8 cellular contexts compared by ENCODE assay signal in genomic region chr17:2511462-2512369, GRCh38. TPM values are rescaled to one million over a fixed set of nuclear protein-coding genes. Genes with fewer than 3 reads are reported as not detected.
DNase-seq lines count a peak whose midpoint lies in the region; ATAC-seq and TF ChIP-seq lines count a peak whose summit lies in the region.

Gene METTL16, minus strand, starts transcription at chr17:2511888. Its CDS starts 9,557 bp downstream, at chr17:2502331.

- in situ Hi-C loops in Caki2 (cut with HindIII; ENCODE audit: low pct_unique_long_range_greater_than_20kb, low sequenced_read_pairs): no loop called here

- H4K91ac ChIP-seq in mesenchymal stem cell (ENCODE audit: low read length): peak within 1 kb of the TSS; percentile 63

- peak within 1 kb of the TSS; percentile 57 for H2BK120ac ChIP-seq in mesenchymal stem cell (ENCODE audit: low read depth, low read length)

- H3K27me3 Mint-ChIP-seq in endodermal cell (ENCODE audit: insufficient read depth): no peaks in the 10 kb centered on the region

- H3K9me3 Mint-ChIP-seq in endodermal cell: peaks cover 14% of the 10 kb centered on the region

- H3K4ac ChIP-seq in mesenchymal stem cell (ENCODE audit: low read depth in 1 of 2, low read length in 2 of 2): peak within 1 kb of the TSS in 1 of 2 experiments; percentile 47

- H3K27ac ChIP-seq in endodermal cell (ENCODE audit: low read depth, low read length) (peak within 1 kb of the TSS; percentile 96), mesenchymal stem cell (ENCODE audit: low read length, poor library complexity, severe bottlenecking) (peak within 1 kb of the TSS; percentile 97)

- peak within 1 kb of the TSS; percentile 89 to 94 for H3K18ac ChIP-seq in mesenchymal stem cell (ENCODE audit: low read depth in 1 of 2, low read length in 2 of 2)

- ATAC-seq in GM21390 (IDR thresholded peaks at IDR 0.05; ENCODE audit: unreplicated experiment): peak; percentile 98

- H2AK5ac ChIP-seq in mesenchymal stem cell (ENCODE audit: low read length, severe bottlenecking): peak within 1 kb of the TSS; percentile 42

- H2BK5ac ChIP-seq in mesenchymal stem cell (ENCODE audit: low read depth, low read length, poor library complexity, severe bottlenecking): no peak within 1 kb of the TSS

- no peak for TF ChIP-seq CTCF in endodermal cell (conservative IDR thresholded peaks at IDR 0.05)

- peak within 1 kb of the TSS; percentile 77 for H2BK15ac ChIP-seq in mesenchymal stem cell (ENCODE audit: low read depth, poor library complexity, severe bottlenecking)

- peak within 1 kb of the TSS; percentile 88 for H3K4me2 ChIP-seq in mesenchymal stem cell (ENCODE audit: low read length, poor library complexity, severe bottlenecking)

- H3K36me3 Mint-ChIP-seq in endodermal cell (ENCODE audit: low read depth): peaks cover 18% of the 10 kb centered on the region

- no peak within 1 kb of the TSS for H3K23ac ChIP-seq in mesenchymal stem cell (ENCODE audit: low read length in 2 of 2)

- peaks cover 15% of the 10 kb centered on the region for H3K4me1 Mint-ChIP-seq in endodermal cell

- H3K9ac ChIP-seq in endodermal cell (ENCODE audit: extremely low read depth, low read length, poor library complexity, severe bottlenecking): peak within 1 kb of the TSS; percentile 98
- peak within 1 kb of the TSS; percentile 98 for H3K9ac ChIP-seq in mesenchymal stem cell (ENCODE audit: low read length)

- H3K4me3 ChIP-seq in endodermal cell (ENCODE audit: low read length) (peak within 1 kb of the TSS; percentile 98), mesenchymal stem cell (ENCODE audit: insufficient read depth in 1 of 2, low read depth in 1 of 2, low read length in 2 of 2) (peak within 1 kb of the TSS; percentile 72 to 87)

- H3K79me1 ChIP-seq in mesenchymal stem cell (replicated peaks; ENCODE audit: low read length, poor library complexity, severe bottlenecking): peaks cover 8% of the 10 kb centered on the region

- H4K8ac ChIP-seq in mesenchymal stem cell (ENCODE audit: low read length): peak within 1 kb of the TSS; percentile 95

- no peaks in the 10 kb centered on the region for H3K27me3 ChIP-seq in endodermal cell (ENCODE audit: control insufficient read depth, insufficient read depth, low read length, poor library complexity, severe bottlenecking)
- H3K27me3 ChIP-seq in mesenchymal stem cell (ENCODE audit: control insufficient read depth in 1 of 2, insufficient read depth in 1 of 2, low read length in 2 of 2): no peaks in the 10 kb centered on the region

- peak within 1 kb of the TSS in 1 of 2 experiments; percentile 6 for H3K14ac ChIP-seq in mesenchymal stem cell (ENCODE audit: low read length in 2 of 2)

- H2BK12ac ChIP-seq in mesenchymal stem cell (ENCODE audit: low read length in 2 of 2): no peak within 1 kb of the TSS

- H3K27ac Mint-ChIP-seq in endodermal cell: no peak within 1 kb of the TSS

- DNase-seq in Caki2 (ENCODE audit: low read depth) (peak; percentile 90), HUDEP-2 (lab: John Stamatoyannopoulos, UW; ENCODE audit: unreplicated experiment in 76 of 76) (peak; percentile 66 to 99 (median 95)), NOMO-1 treated with dmso at 0.1 percent for 144 hours (lab: John Stamatoyannopoulos, UW; ENCODE audit: unreplicated experiment) (peak; percentile 95), endodermal cell (peak; percentile 100), mesenchymal stem cell (peak; percentile 99)
- DNase-seq in activated CD8-positive, alpha-beta memory T cell treated with anti-CD3 and anti-CD28 coated beads for 4 hours (ENCODE audit: low read depth in 2 of 2): peak; percentile 93 to 97
- peak; percentile 90 for DNase-seq in stimulated activated CD8-positive, alpha-beta memory T cell treated with anti-CD3 and anti-CD28 coated beads, Interleukin-12 subunit alpha, Interleukin-12 subunit beta, amount 100 ng/mL, for 4 hours (ENCODE audit: low read depth)

- peak within 1 kb of the TSS; percentile 85 for H2AFZ ChIP-seq in mesenchymal stem cell (ENCODE audit: low read depth, low read length)

- H3K4me3 Mint-ChIP-seq in endodermal cell: no peak within 1 kb of the TSS

- no peaks in the 10 kb centered on the region for H3K36me3 ChIP-seq in endodermal cell (ENCODE audit: control insufficient read depth, insufficient read depth, low read length)
- H3K36me3 ChIP-seq in mesenchymal stem cell (ENCODE audit: control insufficient read depth in 1 of 2, insufficient read depth in 2 of 2, low read depth in 1 of 2, low read length in 2 of 2): no peaks in the 10 kb centered on the region

- H3K4me1 ChIP-seq in endodermal cell (ENCODE audit: control insufficient read depth, insufficient read depth, low read length) (no peaks in the 10 kb centered on the region), mesenchymal stem cell (ENCODE audit: control insufficient read depth, insufficient read depth, low read depth, low read length) (peaks cover 5% of the 10 kb centered on the region)

- 0 to 1% methylated on average over 39 to 49 of the region's 49 CpGs for WGBS in endodermal cell (ENCODE audit: insufficient coverage in 1 of 2, insufficient read length in 1 of 2), 2 experiments
- WGBS in mesenchymal stem cell: 2% methylated on average over 40 of the region's 49 CpGs

- H3K9me3 ChIP-seq in endodermal cell (ENCODE audit: control insufficient read depth, low read length) (no peaks in the 10 kb centered on the region), mesenchymal stem cell (ENCODE audit: control insufficient read depth, low read length) (no peaks in the 10 kb centered on the region)

RNA-seq across cellular contexts. Expression of gene METTL16, which starts in this region (rescaled TPM):
- total RNA-seq in Caki2 (2014; rRNA removed; shearing (Covaris generic); ENCODE audit: low replicate concordance): 22.8 and 25.4 TPM in 2 replicates
- 10 to 100 TPM; 51.5 to 59.6 TPM for total RNA-seq in endodermal cell
- 35.2 TPM for polyA plus RNA-seq in endodermal cell (2013, experiment 1 of 2)
- polyA plus RNA-seq in endodermal cell (2013, experiment 2 of 2): 29.9 TPM
- polyA plus RNA-seq in mesenchymal stem cell (2013, experiment 1 of 2): 17.3 TPM
- polyA plus RNA-seq in mesenchymal stem cell (2013, experiment 2 of 2): 17.3 TPM

Comparison
In these comparisons a context has a peak if more than half of its experiments do, and no peak if none do; other contexts are left out.
1. Peak in every context shown above with its lines: DNase-seq, ATAC-seq, H3K4me3 ChIP-seq and H3K27ac ChIP-seq.